Comparison of ENCODE assay signal across 15 cellular contexts in genomic region chr22:37128555-37129281, GRCh38. TPM values are rescaled to one million over a fixed set of nuclear protein-coding genes. Genes with fewer than 3 reads are reported as not detected.
DNase-seq lines count a peak whose midpoint lies in the region; ATAC-seq and TF ChIP-seq lines count a peak whose summit lies in the region.
"Had no signal": no experiment of that assay in that cellular context is flagged by ENCODE, and none has a peak within 500 bp of the region (broad histone marks: within the 10 kb centered on the region; RNA-seq: fewer than 3 reads in every experiment).

No MANE protein-coding gene starts in this region.

- H3K27ac Mint-ChIP-seq in activated naive CD8-positive, alpha-beta T cell treated with anti-CD3 and anti-CD28 coated beads, Interleukin-2, amount 10 ng/mL, durations not matched to agents 7 days and 5 days: peak overlapping the region; percentile 56
- H3K27ac Mint-ChIP-seq in activated naive CD8-positive, alpha-beta T cell treated with anti-CD3 and anti-CD28 coated beads for 36 hours: no peak overlapping the region

- H3K27me3 ChIP-seq in psoas muscle (ENCODE audit: insufficient read depth in 3 of 3, low read length in 2 of 3): peaks cover 0 to 23% (median 5%) of the 10 kb centered on the region in 3 donors
- H3K27me3 ChIP-seq: MG63 had no signal

- no peaks in the 10 kb centered on the region for H3K27me3 Mint-ChIP-seq in activated naive CD8-positive, alpha-beta T cell treated with anti-CD3 and anti-CD28 coated beads, Interleukin-2, amount 10 ng/mL, durations not matched to agents 7 days and 5 days
- no peaks in the 10 kb centered on the region for H3K27me3 Mint-ChIP-seq in activated naive CD8-positive, alpha-beta T cell treated with anti-CD3 and anti-CD28 coated beads for 36 hours

- peaks cover 39% of the 10 kb centered on the region for H3K36me3 Mint-ChIP-seq in activated naive CD8-positive, alpha-beta T cell treated with anti-CD3 and anti-CD28 coated beads, Interleukin-2, amount 10 ng/mL, durations not matched to agents 7 days and 5 days
- peaks cover 37% of the 10 kb centered on the region for H3K36me3 Mint-ChIP-seq in activated naive CD8-positive, alpha-beta T cell treated with anti-CD3 and anti-CD28 coated beads for 36 hours

- no peak for DNase-seq in activated naive CD8-positive, alpha-beta T cell treated with anti-CD3 and anti-CD28 coated beads, Interleukin-2, amount 10 ng/mL, durations not matched to agents 7 days and 5 days
- no peak for DNase-seq in activated naive CD8-positive, alpha-beta T cell treated with anti-CD3 and anti-CD28 coated beads for 36 hours
- DNase-seq in left lobe of liver (ENCODE audit: low spot score) (peak; percentile 60), psoas muscle (no peak), DMS153 treated with DMSO at 0.1 percent for 48 hours (lab: John Stamatoyannopoulos, UW; ENCODE audit: unreplicated experiment) (no peak)
- DNase-seq: DMS 273 treated with DMSO at 0.1 percent for 48 hours, MG63, NCI-H1105, NCI-H187, NCI-H446 treated with DMSO at 0.1 percent for 48 hours, NCI-H748 treated with DMSO at 0.1 percent for 48 hours, PC-3 had no signal

- no peaks in the 10 kb centered on the region for H3K9me3 ChIP-seq in psoas muscle
- H3K9me3 ChIP-seq: MG63 had no signal

- no peaks in the 10 kb centered on the region for H3K9me3 Mint-ChIP-seq in activated naive CD8-positive, alpha-beta T cell treated with anti-CD3 and anti-CD28 coated beads, Interleukin-2, amount 10 ng/mL, durations not matched to agents 7 days and 5 days
- no peaks in the 10 kb centered on the region for H3K9me3 Mint-ChIP-seq in activated naive CD8-positive, alpha-beta T cell treated with anti-CD3 and anti-CD28 coated beads for 36 hours

- no peak overlapping the region for H3K4me3 Mint-ChIP-seq in activated naive CD8-positive, alpha-beta T cell treated with anti-CD3 and anti-CD28 coated beads, Interleukin-2, amount 10 ng/mL, durations not matched to agents 7 days and 5 days
- no peak overlapping the region for H3K4me3 Mint-ChIP-seq in activated naive CD8-positive, alpha-beta T cell treated with anti-CD3 and anti-CD28 coated beads for 36 hours

- no peak for TF ChIP-seq CTCF in psoas muscle (IDR thresholded peaks at IDR 0.05)

- POLR2A ChIA-PET in activated naive CD8-positive, alpha-beta T cell treated with anti-CD3 and anti-CD28 coated beads, Interleukin-2, amount 10 ng/mL, durations not matched to agents 7 days and 5 days (lab: Charles Lee): interaction anchor here (1.1 to 10.9 kb wide), 2 partner anchors 14 to 20 kb away, joined by 5 to 167 read pairs; partner anchors contain the start of gene IL2RB

- TF ChIP-seq EP300 in Ishikawa (IDR thresholded peaks at IDR 0.05; ENCODE audit: borderline replicate concordance): no peak

- H3K27ac ChIP-seq in psoas muscle: no peak overlapping the region

- intact Hi-C loops in psoas muscle (cut with DNase I): no loop called here

- 50 to 68% (median 52%) methylated on average over 12 of the region's 12 CpGs for WGBS in psoas muscle, 3 donors

- no peak for ATAC-seq in activated naive CD8-positive, alpha-beta T cell treated with anti-CD3 and anti-CD28 coated beads, Interleukin-2, amount 10 ng/mL, durations not matched to agents 7 days and 5 days (ENCODE audit: low read depth)
- ATAC-seq in left lobe of liver (peak; percentile 59), psoas muscle (peak; percentile 63 to 79 (median 73)), HG03457 (IDR thresholded peaks at IDR 0.05; ENCODE audit: unreplicated experiment) (no peak), GM21717 (IDR thresholded peaks at IDR 0.05; ENCODE audit: unreplicated experiment) (no peak)
- ATAC-seq: PC-3 had no signal

- peaks cover 37% of the 10 kb centered on the region for H3K4me1 Mint-ChIP-seq in activated naive CD8-positive, alpha-beta T cell treated with anti-CD3 and anti-CD28 coated beads, Interleukin-2, amount 10 ng/mL, durations not matched to agents 7 days and 5 days
- H3K4me1 Mint-ChIP-seq in activated naive CD8-positive, alpha-beta T cell treated with anti-CD3 and anti-CD28 coated beads for 36 hours: peaks cover 29% of the 10 kb centered on the region

- H3K36me3 ChIP-seq in psoas muscle (ENCODE audit: insufficient read depth in 1 of 2, low read depth in 1 of 2): no peaks in the 10 kb centered on the region
- H3K36me3 ChIP-seq: MG63 had no signal

- no peak overlapping the region for H3K4me3 ChIP-seq in psoas muscle
- H3K4me3 ChIP-seq: MG63 had no signal

- no peaks in the 10 kb centered on the region for H3K4me1 ChIP-seq in psoas muscle

- TF ChIP-seq RAD21 in Ishikawa (IDR thresholded peaks at IDR 0.05; ENCODE audit: low read depth): no peak

TF ChIP-seq in Ishikawa, 13 proteins besides CTCF, POLR2A, EP300 and RAD21:
- TF ChIP-seq TAF1 (IDR thresholded peaks at IDR 0.05; ENCODE audit: low read depth) (no peak), YY1 (IDR thresholded peaks at IDR 0.05; ENCODE audit: low read depth) (no peak), REST (IDR thresholded peaks at IDR 0.05; ENCODE audit: low read depth) (no peak), MAX (IDR thresholded peaks at IDR 0.05) (no peak), EGR1 (IDR thresholded peaks at IDR 0.05) (no peak), FOXM1 (IDR thresholded peaks at IDR 0.05; ENCODE audit: borderline replicate concordance, low read depth) (no peak), CEBPB (IDR thresholded peaks at IDR 0.05) (peak; percentile 45; the same call in 1 of the 2 replicates), ZBTB7A (IDR thresholded peaks at IDR 0.05; ENCODE audit: low read depth) (no peak)

RNA-seq across cellular contexts. Expression of gene TMPRSS6, which starts 19.2 kb away (rescaled TPM):
- 1 to 10 TPM; 1.8 to 2.2 TPM for total RNA-seq in activated naive CD8-positive, alpha-beta T cell treated with anti-CD3 and anti-CD28 coated beads, Interleukin-2, amount 10 ng/mL, durations not matched to agents 7 days and 5 days
- total RNA-seq in activated naive CD8-positive, alpha-beta T cell treated with anti-CD3 and anti-CD28 coated beads for 36 hours: 1 to 10 TPM; 1.8 to 2.0 TPM
- total RNA-seq in left lobe of liver: 107 TPM
- not detected for total RNA-seq in psoas muscle
- polyA plus RNA-seq in psoas muscle: not detected

RNA-seq across cellular contexts. Expression of gene IL2RB, which starts 21.0 kb away (rescaled TPM):
- 100 to 1,000 TPM; 223 to 232 TPM for total RNA-seq in activated naive CD8-positive, alpha-beta T cell treated with anti-CD3 and anti-CD28 coated beads, Interleukin-2, amount 10 ng/mL, durations not matched to agents 7 days and 5 days
- total RNA-seq in activated naive CD8-positive, alpha-beta T cell treated with anti-CD3 and anti-CD28 coated beads for 36 hours: 100 to 1,000 TPM; 148 to 149 TPM
- total RNA-seq in left lobe of liver: 1.1 TPM
- total RNA-seq in psoas muscle: 1 to 10 TPM in 1 of 4 donors, under 1 TPM in 3; 0.54 to 1.5 (median 0.77) TPM
- polyA plus RNA-seq in psoas muscle: under 1 TPM; 0.07 to 0.10 (median 0.10) TPM
- total RNA-seq: PC-3 had no signal

RNA-seq across cellular contexts. Expression of gene C1QTNF6, which starts 59.3 kb away (rescaled TPM):
- 10 to 100 TPM; 15.2 to 15.7 TPM for total RNA-seq in activated naive CD8-positive, alpha-beta T cell treated with anti-CD3 and anti-CD28 coated beads, Interleukin-2, amount 10 ng/mL, durations not matched to agents 7 days and 5 days
- 1 to 10 TPM; 2.7 to 3.2 TPM for total RNA-seq in activated naive CD8-positive, alpha-beta T cell treated with anti-CD3 and anti-CD28 coated beads for 36 hours
- 12.6 TPM for total RNA-seq in left lobe of liver
- total RNA-seq in psoas muscle: 1 to 10 TPM in 3 of 4 donors, under 1 TPM in 1; 0.75 to 8.2 (median 1.0) TPM
- 1 to 10 TPM in 2 of 3 donors, under 1 TPM in 1; 0.66 to 1.8 (median 1.1) TPM for polyA plus RNA-seq in psoas muscle

Comparison
In these comparisons a context has a peak if more than half of its experiments do, and no peak if none do; other contexts are left out.
1. ATAC-seq: peak in left lobe of liver (single experiment) and psoas muscle (4 of 4); none in activated naive CD8-positive, alpha-beta T cell treated with anti-CD3 and anti-CD28 coated beads, Interleukin-2, amount 10 ng/mL, durations not matched to agents 7 days and 5 days (single experiment), HG03457 (single experiment) and GM21717 (single experiment).
2. RNA of gene TMPRSS6, which starts 19.2 kb away (total RNA-seq): 107 TPM in left lobe of liver (single experiment); 1.8 to 2.2 TPM in activated naive CD8-positive, alpha-beta T cell treated with anti-CD3 and anti-CD28 coated beads, Interleukin-2, amount 10 ng/mL, durations not matched to agents 7 days and 5 days, 1.8 to 2.0 TPM in activated naive CD8-positive, alpha-beta T cell treated with anti-CD3 and anti-CD28 coated beads for 36 hours and not detected in psoas muscle; every median in the first group is over 10 times any median in the second.
3. RNA of gene IL2RB, which starts 21.0 kb away (total RNA-seq): 223 to 232 TPM in activated naive CD8-positive, alpha-beta T cell treated with anti-CD3 and anti-CD28 coated beads, Interleukin-2, amount 10 ng/mL, durations not matched to agents 7 days and 5 days and 148 to 149 TPM in activated naive CD8-positive, alpha-beta T cell treated with anti-CD3 and anti-CD28 coated beads for 36 hours; 1.1 TPM in left lobe of liver (single experiment) and 0.54 to 1.5 TPM in psoas muscle; every median in the first group is over 10 times any median in the second.